ENCODE assay signal across 13 cellular contexts in genomic region chr7:79287976-79288375, GRCh38.
"Had no signal": no experiment of that assay in that cellular context is flagged by ENCODE, and none has a peak within 500 bp of the region (broad histone marks: within the 10 kb centered on the region; RNA-seq: fewer than 3 reads in every experiment).

No MANE protein-coding gene starts in this region.

- DNase-seq: activated CD4-positive, alpha-beta memory T cell treated with anti-CD3 and anti-CD28 coated beads for 36 hours; activated gamma-delta T cell; activated naive CD8-positive, alpha-beta T cell treated with anti-CD3 and anti-CD28 coated beads for 36 hours; activated T-cell treated with anti-CD3 and anti-CD28 coated beads, Interleukin-2, amount 50 U/mL, for 48 hours; esophagus squamous epithelium; islet precursor cell; left ventricle myocardium superior; naive B cell; small intestine; SW 1271; thyroid gland; uterus had no signal

- H3K27ac ChIP-seq: esophagus squamous epithelium, thyroid gland, uterus had no signal

- H3K27me3 ChIP-seq: esophagus squamous epithelium, thyroid gland, uterus had no signal

- FAIRE-seq: colon, small intestine had no signal

- H3K4me1 ChIP-seq: esophagus squamous epithelium, thyroid gland, uterus had no signal

- H3K9me3 ChIP-seq: esophagus squamous epithelium, thyroid gland, uterus had no signal

- H3K36me3 ChIP-seq: esophagus squamous epithelium, thyroid gland, uterus had no signal

- ATAC-seq: left ventricle myocardium superior had no signal

- H3K4me3 ChIP-seq: esophagus squamous epithelium, thyroid gland, uterus had no signal
